1 cellular context compared by ENCODE assay signal in the genomic region with DNA sequence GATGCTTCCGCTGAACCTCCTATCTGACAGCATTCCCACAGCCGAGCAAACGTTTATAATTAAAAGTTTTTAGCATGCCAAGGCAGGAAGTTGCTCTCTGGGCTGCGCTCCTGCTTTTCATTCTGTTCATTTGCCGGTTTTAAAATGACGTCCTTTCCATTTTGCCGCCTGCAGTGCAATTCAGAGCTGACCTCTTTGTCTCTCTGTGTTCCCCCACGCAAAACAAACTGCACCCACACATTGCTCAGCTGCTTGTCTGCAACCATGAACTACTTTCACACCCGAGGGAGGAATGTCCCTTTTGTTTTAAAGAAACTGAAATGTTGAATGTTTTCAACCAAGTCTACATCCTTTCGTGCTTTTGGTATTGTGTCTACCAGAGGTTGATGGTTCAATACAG.
TF ChIP-seq lines count a peak whose summit lies in the region.

No MANE protein-coding gene starts in this region.

TF ChIP-seq in endothelial cell of umbilical vein, 7 proteins besides CTCF, POLR2A, EP300 and RAD21:
- TF ChIP-seq GATA2 (IDR thresholded peaks at IDR 0.05; ENCODE audit: insufficient read depth, insufficient read length, low read depth, low read length) (no peak), POLR2AphosphoS5 (IDR thresholded peaks at IDR 0.05; ENCODE audit: insufficient read depth, low read depth, low read length) (no peak)
